In genomic region chr3:129317014-129317771, GRCh38 we compare ENCODE assay signal across 9 cellular contexts. TPM values are rescaled to one million over a fixed set of nuclear protein-coding genes. Genes with fewer than 3 reads are reported as not detected.
DNase-seq lines count a peak whose midpoint lies in the region; ATAC-seq and TF ChIP-seq lines count a peak whose summit lies in the region.
"Had no signal": no experiment of that assay in that cellular context is flagged by ENCODE, and none has a peak within 500 bp of the region (broad histone marks: within the 10 kb centered on the region; RNA-seq: fewer than 3 reads in every experiment).

No MANE protein-coding gene starts in this region.

- TF ChIP-seq CTCF in C4-2B (conservative IDR thresholded peaks at IDR 0.05): no peak
- no peak for TF ChIP-seq CTCF in OCI-LY1 (IDR thresholded peaks at IDR 0.05; ENCODE audit: low read length)
- TF ChIP-seq CTCF in neural crest cell (conservative IDR thresholded peaks at IDR 0.05): no peak

- H3K9me3 ChIP-seq in OCI-LY1 (ENCODE audit: low read length): no peaks in the 10 kb centered on the region
- H3K9me3 ChIP-seq in endocrine pancreas (ENCODE audit: control insufficient read depth, low read length): no peaks in the 10 kb centered on the region
- H3K9me3 ChIP-seq: mucosa of descending colon had no signal

- H3K36me3 Mint-ChIP-seq in neural crest cell (ENCODE audit: low read depth): peaks cover 8% of the 10 kb centered on the region

- no peaks in the 10 kb centered on the region for H3K9me3 Mint-ChIP-seq in neural crest cell

- peak overlapping the region; percentile 95 for H3K9ac ChIP-seq in OCI-LY1 (ENCODE audit: low read length)
- peak overlapping the region; percentile 78 for H3K9ac ChIP-seq in endocrine pancreas (ENCODE audit: control insufficient read depth, insufficient read depth, low read length)

- no peaks in the 10 kb centered on the region for H3K79me2 ChIP-seq in OCI-LY1 (ENCODE audit: insufficient read depth, low read length)

- peaks cover 15% of the 10 kb centered on the region; the same call in 1 of the 2 replicates for H3K36me3 ChIP-seq in OCI-LY1 (ENCODE audit: insufficient read depth, low read length)
- H3K36me3 ChIP-seq in endocrine pancreas (ENCODE audit: control insufficient read depth, insufficient read depth, low read length): no peaks in the 10 kb centered on the region

- H3K27ac Mint-ChIP-seq in neural crest cell (ENCODE audit: unreplicated experiment): no peak overlapping the region

- peaks cover 22% of the 10 kb centered on the region for H3K4me1 Mint-ChIP-seq in neural crest cell

- ATAC-seq in HG03025 (IDR thresholded peaks at IDR 0.05; ENCODE audit: low FRiP score, unreplicated experiment): no peak

- H3K27me3 ChIP-seq in OCI-LY1 (ENCODE audit: insufficient read depth, low read length): no peaks in the 10 kb centered on the region
- no peaks in the 10 kb centered on the region for H3K27me3 ChIP-seq in endocrine pancreas (ENCODE audit: control insufficient read depth, insufficient read depth, low read length)

- no peak overlapping the region for H2AFZ ChIP-seq in OCI-LY1 (ENCODE audit: low read length)

- H3K4me1 ChIP-seq in OCI-LY1 (ENCODE audit: insufficient read depth, low read length, severe bottlenecking) (peaks cover 26% of the 10 kb centered on the region), endocrine pancreas (ENCODE audit: control insufficient read depth, insufficient read depth, low read length) (no peaks in the 10 kb centered on the region)

- peak overlapping the region; percentile 93 for H3K27ac ChIP-seq in C4-2B
- H3K27ac ChIP-seq in OCI-LY1 (ENCODE audit: low read depth, low read length, poor library complexity, severe bottlenecking): peak overlapping the region; percentile 89

- DNase-seq in neural crest cell (ENCODE audit: low read depth, low spot score) (no peak), H4 (ENCODE audit: low spot score) (no peak)
- DNase-seq in stimulated activated CD4-positive, alpha-beta T cell treated with anti-CD3 and anti-CD28 coated beads, Interleukin-2, amount 100 ng/mL, for 24 hours: no peak
- DNase-seq in stimulated activated CD8-positive, alpha-beta memory T cell treated with anti-CD3 and anti-CD28 coated beads, Interleukin-4, amount 100 ng/mL, for 48 hours: no peak

- H3K4me3 ChIP-seq in OCI-LY1 (ENCODE audit: low read depth, low read length, poor library complexity, severe bottlenecking) (peak overlapping the region; percentile 91), endocrine pancreas (ENCODE audit: control insufficient read depth, insufficient read depth, low read length) (no peak overlapping the region)

- H4K20me1 ChIP-seq in OCI-LY1 (ENCODE audit: insufficient read depth, low read length): no peaks in the 10 kb centered on the region

- H3K27me3 Mint-ChIP-seq in neural crest cell (ENCODE audit: low read depth): peaks cover 3% of the 10 kb centered on the region

- H3F3A ChIP-seq in OCI-LY1 (ENCODE audit: insufficient read depth, low read length): no peaks in the 10 kb centered on the region

- H3K4me3 Mint-ChIP-seq in neural crest cell: peak overlapping the region; percentile 49

- peak overlapping the region; percentile 64 for H3K4me2 ChIP-seq in OCI-LY1 (ENCODE audit: low read length)

- no peaks in the 10 kb centered on the region for H3K9me2 ChIP-seq in OCI-LY1 (ENCODE audit: low read depth, low read length)

RNA-seq across cellular contexts. Expression of gene HMCES, which starts 38.5 kb away (rescaled TPM):
- total RNA-seq in neural crest cell: 61.2 and 62.9 TPM in 2 replicates
- 39.3 and 58.0 TPM in 2 replicates for total RNA-seq in H4 (2014; rRNA removed; shearing (Covaris generic))
